ENCODE assay signal across 8 cellular contexts in genomic region chr11:57656936-57657289, GRCh38. TPM values are rescaled to one million over a fixed set of nuclear protein-coding genes. Genes with fewer than 3 reads are reported as not detected.
DNase-seq lines count a peak whose midpoint lies in the region; ATAC-seq and TF ChIP-seq lines count a peak whose summit lies in the region.

No MANE protein-coding gene starts in this region.

- H3K9ac ChIP-seq in DND-41 (ENCODE audit: low read depth, low read length) (peak overlapping the region; percentile 72), parathyroid adenoma (no peak overlapping the region)

- peak overlapping the region; percentile 99 for H2AFZ ChIP-seq in DND-41 (ENCODE audit: low read depth, low read length)
- H2AFZ ChIP-seq in parathyroid adenoma, result peak overlapping the region; percentile 88

- POLR2A ChIA-PET in RWPE1 (lab: Yijun Ruan, JAX; ENCODE audit: low non-redundant PET), result no interaction called here

- H3K27ac ChIP-seq in DND-41 (ENCODE audit: low read length) (peak overlapping the region; percentile 94), RWPE1 (peak overlapping the region; percentile 89), parathyroid adenoma (peak overlapping the region; percentile 74)

- CTCF ChIA-PET in RWPE1 (lab: Yijun Ruan, JAX), result interaction anchor here (0.5 to 1.3 kb wide), 3 partner anchors 13 to 89 kb away, joined by 3 read pairs; no protein-coding TSS in a partner anchor

- H3K4me2 ChIP-seq in DND-41 (ENCODE audit: insufficient read depth, low read length) (peak overlapping the region; percentile 85), parathyroid adenoma (ENCODE audit: low read length) (peak overlapping the region; percentile 57)

- H3K27me3 ChIP-seq in DND-41 (ENCODE audit: insufficient read depth, low read length, poor library complexity) (no peaks in the 10 kb centered on the region), parathyroid adenoma (ENCODE audit: control insufficient read depth, insufficient read depth, low read length) (no peaks in the 10 kb centered on the region)

- H3K4me1 ChIP-seq in DND-41 (ENCODE audit: insufficient read depth, low read length) (peaks cover 44% of the 10 kb centered on the region), parathyroid adenoma (no peaks in the 10 kb centered on the region)

- TF ChIP-seq CTCF in DND-41 (IDR thresholded peaks at IDR 0.05; ENCODE audit: borderline replicate concordance, extremely low read depth, low read length, poor library complexity, severe bottlenecking) (no peak), RWPE1 (conservative IDR thresholded peaks at IDR 0.05; ENCODE audit: low read depth) (no peak), parathyroid adenoma (IDR thresholded peaks at IDR 0.05) (no peak)

- peaks cover 36% of the 10 kb centered on the region for H3K79me2 ChIP-seq in DND-41 (ENCODE audit: insufficient read depth, low read length)
- peaks cover 2% of the 10 kb centered on the region for H3K79me2 ChIP-seq in parathyroid adenoma

- ATAC-seq in DND-41 (ENCODE audit: insufficient read depth, low read depth) (no peak), esophagus mucosa (peak; percentile 6), HG02840 (IDR thresholded peaks at IDR 0.05; ENCODE audit: low FRiP score, unreplicated experiment) (no peak), GM21528 (IDR thresholded peaks at IDR 0.05; ENCODE audit: low FRiP score, unreplicated experiment) (no peak)

- peak overlapping the region; percentile 88 to 94; a peak in 3 of 4 replicates for H3K4me3 ChIP-seq in DND-41 (ENCODE audit: low read depth in 1 of 2, low read length in 2 of 2)
- peak overlapping the region; percentile 46 for H3K4me3 ChIP-seq in parathyroid adenoma (ENCODE audit: low read depth, low read length)

- H3K9me3 ChIP-seq in DND-41 (ENCODE audit: insufficient read depth, low read length, severe bottlenecking), result no peaks in the 10 kb centered on the region
- H3K9me3 ChIP-seq in parathyroid adenoma (ENCODE audit: control insufficient read depth, low read length), result no peaks in the 10 kb centered on the region

- H3K36me3 ChIP-seq in DND-41 (ENCODE audit: insufficient read depth, low read length) (peaks cover 25% of the 10 kb centered on the region), parathyroid adenoma (ENCODE audit: control insufficient read depth, insufficient read depth, low read length) (no peaks in the 10 kb centered on the region)

- DNase-seq in DND-41 (no peak), RWPE1 (ENCODE audit: low spot score) (no peak), SIG-M5 treated with dmso at 0.1 percent for 504 hours (lab: John Stamatoyannopoulos, UW; ENCODE audit: unreplicated experiment) (no peak), glomerular visceral epithelial cell (ENCODE audit: extremely low spot score) (no peak)

- 0 out of 2 replicates have a peak, but pooled peaks cover 11% of the 10 kb centered on the region for H4K20me1 ChIP-seq in DND-41 (ENCODE audit: insufficient read depth, low read length)

RNA-seq across cellular contexts. Expression of gene CLP1, which starts 0.6 kb away (rescaled TPM):
- 10.6 TPM for total RNA-seq in esophagus mucosa

RNA-seq across cellular contexts. Expression of gene YPEL4, which starts 7.2 kb away (rescaled TPM):
- not detected for total RNA-seq in esophagus mucosa

RNA-seq across cellular contexts. Expression of gene ZDHHC5, which starts 11.0 kb away (rescaled TPM):
- 122 TPM for total RNA-seq in esophagus mucosa

RNA-seq across cellular contexts. Expression of gene MED19, which starts 55.1 kb away (rescaled TPM):
- total RNA-seq in esophagus mucosa, result 12.8 TPM

RNA-seq across cellular contexts. Expression of gene TMX2, which starts 55.5 kb away (rescaled TPM):
- total RNA-seq in esophagus mucosa, result 60.2 TPM
